ENCODE assay signal across 5 cellular contexts in the genomic region with DNA sequence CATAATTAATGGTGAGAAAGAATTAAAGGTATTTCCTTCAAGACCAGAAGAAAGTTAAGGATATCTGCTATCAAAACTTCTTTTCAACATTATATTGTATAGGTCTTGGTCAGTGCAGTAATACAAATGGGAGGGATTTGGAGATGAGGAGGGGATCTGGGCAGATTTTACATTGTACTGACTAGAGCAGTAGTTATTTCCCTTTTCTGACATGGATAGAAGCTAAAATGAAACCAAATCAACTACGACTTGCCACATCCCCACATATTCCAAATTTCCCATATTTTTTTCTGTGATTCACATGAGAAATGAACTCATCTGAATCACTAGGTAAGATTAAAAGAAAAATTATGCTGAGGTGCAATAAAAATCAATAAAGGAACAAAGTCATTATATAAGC. TPM values are rescaled to one million over a fixed set of nuclear protein-coding genes. Genes with fewer than 3 reads are reported as not detected.
"Had no signal": no experiment of that assay in that cellular context is flagged by ENCODE, and none has a peak within 500 bp of the region (broad histone marks: within the 10 kb centered on the region; RNA-seq: fewer than 3 reads in every experiment).

No MANE protein-coding gene starts in this region.

RNA-seq across cellular contexts. Expression of a gene that starts 11.6 kb away (rescaled TPM):
- total RNA-seq: left ventricle myocardium superior; lung microvascular endothelial cell; naive thymus-derived CD8-positive, alpha-beta T cell; neural crest cell; smooth muscle cell had no signal
- polyA plus RNA-seq: naive thymus-derived CD8-positive, alpha-beta T cell; smooth muscle cell had no signal
